Comparison of ENCODE assay signal across 9 cellular contexts in the genomic region with DNA sequence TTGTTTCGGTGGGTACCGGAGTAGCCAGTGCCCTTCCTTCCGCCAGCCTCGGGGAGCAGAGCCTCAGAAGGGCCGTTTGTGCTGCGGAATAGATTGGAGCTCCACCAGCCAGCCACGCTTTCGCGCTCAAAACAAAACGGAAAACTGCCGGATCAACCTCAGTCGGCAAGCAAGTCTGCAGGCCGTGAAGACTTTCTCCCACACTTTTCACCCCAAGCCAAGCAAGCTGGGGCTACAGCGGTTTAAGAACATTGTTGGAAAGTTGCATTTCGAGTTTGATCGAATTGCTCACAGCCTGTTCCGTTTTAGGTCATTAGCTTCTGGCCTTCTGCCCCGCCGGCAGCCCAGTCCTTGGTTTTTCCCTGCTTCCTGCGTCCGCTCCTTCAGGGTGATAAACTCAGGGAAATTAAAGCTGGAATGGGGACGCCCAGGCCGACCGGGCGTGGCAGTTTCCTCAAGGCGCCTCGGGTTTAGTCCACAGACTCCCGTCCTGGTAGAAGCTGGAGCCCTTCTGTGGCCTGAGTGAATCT. TPM values are rescaled to one million over a fixed set of nuclear protein-coding genes. Genes with fewer than 3 reads are reported as not detected.
DNase-seq lines count a peak whose midpoint lies in the region; ATAC-seq, FAIRE-seq and TF ChIP-seq lines count a peak whose summit lies in the region.
"Had no signal": no experiment of that assay in that cellular context is flagged by ENCODE, and none has a peak within 500 bp of the region (broad histone marks: within the 10 kb centered on the region; RNA-seq: fewer than 3 reads in every experiment).

No MANE protein-coding gene starts in this region.

- H2AFZ ChIP-seq in endothelial cell of umbilical vein (ENCODE audit: low read depth, low read length) = peak overlapping the region; percentile 45

- DNase-seq in A172 (ENCODE audit: low spot score) (peak; percentile 53), GM12865 (ENCODE audit: low read depth) (no peak), RKO (ENCODE audit: low spot score) (peak; percentile 68), endothelial cell of umbilical vein (ENCODE audit: low read depth, low spot score) (peak; percentile 35), 8988T (no peak), T1000 (lab: John Stamatoyannopoulos, UW) (no peak)

- TF ChIP-seq POLR2A in endothelial cell of umbilical vein (IDR thresholded peaks at IDR 0.05; ENCODE audit: low read depth, low read length) = no peak

- no peak for TF ChIP-seq CTCF in GM12865 (IDR thresholded peaks at IDR 0.05; ENCODE audit: insufficient read depth, low read depth, low read length, missing control alignments)
- no peak for TF ChIP-seq CTCF in endothelial cell of umbilical vein (IDR thresholded peaks at IDR 0.05; ENCODE audit: extremely low read depth in 1 of 2, insufficient read depth in 1 of 2, low read depth in 1 of 2, low read length in 2 of 2)

- no peaks in the 10 kb centered on the region for H3K9me3 ChIP-seq in endothelial cell of umbilical vein (replicated peaks; ENCODE audit: control insufficient read depth, insufficient read depth, low read length)
- no peaks in the 10 kb centered on the region for H3K9me3 ChIP-seq in muscle layer of duodenum (ENCODE audit: control insufficient read depth in 1 of 2, low read length in 2 of 2)
- H3K9me3 ChIP-seq: neutrophil had no signal

- no peaks in the 10 kb centered on the region for H3K36me3 ChIP-seq in endothelial cell of umbilical vein (ENCODE audit: control insufficient read depth in 2 of 2, extremely low read depth in 1 of 2, insufficient read depth in 2 of 2, low read length in 2 of 2)
- H3K36me3 ChIP-seq in muscle layer of duodenum (ENCODE audit: control insufficient read depth in 1 of 2, insufficient read depth in 2 of 2, low read length in 2 of 2) = no peaks in the 10 kb centered on the region
- H3K36me3 ChIP-seq: neutrophil had no signal

- CTCF ChIA-PET in endothelial cell of umbilical vein (lab: Charles Lee) = interaction anchor here (0.9 to 1.7 kb wide), 9 partner anchors 9 to 458 kb away, joined by 3 to 6 read pairs (median 3); partner anchors contain the start of gene MTREX

- no peaks in the 10 kb centered on the region for H3K9me1 ChIP-seq in endothelial cell of umbilical vein (replicated peaks; ENCODE audit: control insufficient read depth, extremely low read depth, insufficient read depth, low read length)

- no peaks in the 10 kb centered on the region for H4K20me1 ChIP-seq in endothelial cell of umbilical vein (replicated peaks; ENCODE audit: control insufficient read depth, extremely low read depth, insufficient read depth, low read length)

- FAIRE-seq in endothelial cell of umbilical vein (lab: Jason Lieb, UNC) = peak; percentile 73

- BruUV-seq in endothelial cell of umbilical vein (replicated peaks; lab: Mats Ljungman, UMichigan) = no TSS peak

- no peak for ATAC-seq in GM18517 (IDR thresholded peaks at IDR 0.05; ENCODE audit: unreplicated experiment)

- H3K27me3 ChIP-seq in endothelial cell of umbilical vein (ENCODE audit: control insufficient read depth in 2 of 2, insufficient read depth in 2 of 2, low read length in 2 of 2) (peaks cover 35 to 36% of the 10 kb centered on the region in 2 experiments), muscle layer of duodenum (ENCODE audit: low read depth, low read length) (peaks cover 59% of the 10 kb centered on the region)

- no peak overlapping the region for H3K27ac ChIP-seq in endothelial cell of umbilical vein (ENCODE audit: insufficient read depth, low read depth, low read length)
- H3K27ac ChIP-seq in muscle layer of duodenum (ENCODE audit: low read length) = no peak overlapping the region
- H3K27ac ChIP-seq: neutrophil had no signal

- H3K4me3 ChIP-seq in GM12865 (ENCODE audit: low read depth, low read length) = peak overlapping the region; percentile 57
- H3K4me3 ChIP-seq in endothelial cell of umbilical vein (replicated peaks in 1 of 3; ENCODE audit: insufficient read depth in 1 of 3, low read depth in 1 of 3, low read length in 3 of 3) = peak overlapping the region; percentile 44 to 70 (median 53)
- peak overlapping the region; percentile 76 to 77 for H3K4me3 ChIP-seq in muscle layer of duodenum (ENCODE audit: low read depth in 1 of 2, low read length in 2 of 2)

- peaks cover 26% of the 10 kb centered on the region for H3K4me1 ChIP-seq in endothelial cell of umbilical vein (ENCODE audit: control insufficient read depth, extremely low read depth, insufficient read depth, low read length)
- peaks cover 6 to 38% of the 10 kb centered on the region in 2 donors for H3K4me1 ChIP-seq in muscle layer of duodenum (ENCODE audit: control insufficient read depth in 1 of 2, insufficient read depth in 2 of 2, low read length in 2 of 2)

- no peaks in the 10 kb centered on the region for H3K79me2 ChIP-seq in endothelial cell of umbilical vein (ENCODE audit: control insufficient read depth, insufficient read depth, low read length)

- POLR2A ChIA-PET in endothelial cell of umbilical vein (lab: Charles Lee) = interaction anchor here (0.9 kb wide), 1 partner anchor 73 kb away, joined by 3 read pairs; the partner anchor contains the start of genes DHX29 and MTREX

- intact Hi-C loops in endothelial cell of umbilical vein (cut with micrococcal nuclease) = loop anchor here (5.0 kb wide), 2 partner anchors 73 to 298 kb away; partner anchors contain the start of genes DHX29, MTREX and PLPP1

- dilution Hi-C loops in endothelial cell of umbilical vein (cut with MboI; ENCODE audit: extremely low pct_ligation_motif_present, low sequenced_read_pairs) = loop anchor here (10.0 kb wide), 1 partner anchor 69 kb away; the partner anchor contains the start of gene GPX8

- no peak overlapping the region for H3K9ac ChIP-seq in endothelial cell of umbilical vein (replicated peaks; ENCODE audit: extremely low read depth, insufficient read depth, low read length)

- H3K4me2 ChIP-seq in endothelial cell of umbilical vein (ENCODE audit: insufficient read depth, low read length) = peak overlapping the region; percentile 93

TF ChIP-seq in endothelial cell of umbilical vein, 7 proteins besides CTCF, POLR2A, EP300 and RAD21:
- TF ChIP-seq POLR2AphosphoS5 (IDR thresholded peaks at IDR 0.05; ENCODE audit: insufficient read depth, low read depth, low read length) = no peak
- no peak for TF ChIP-seq FOS (IDR thresholded peaks at IDR 0.05; ENCODE audit: borderline replicate concordance, insufficient read depth, low read length)
- no peak for TF ChIP-seq MYC (IDR thresholded peaks at IDR 0.05; ENCODE audit: low read depth, low read length)
- no peak for TF ChIP-seq JUN (IDR thresholded peaks at IDR 0.05; ENCODE audit: borderline replicate concordance, insufficient read depth, insufficient read length, low read depth)
- TF ChIP-seq EZH2 (IDR thresholded peaks at IDR 0.05; ENCODE audit: borderline replicate concordance, low read depth, low read length, severe bottlenecking) = no peak
- TF ChIP-seq GATA2 (IDR thresholded peaks at IDR 0.05; ENCODE audit: insufficient read depth, insufficient read length, low read depth, low read length) = no peak
- TF ChIP-seq MAX (IDR thresholded peaks at IDR 0.05; ENCODE audit: insufficient read depth, insufficient read length) = no peak

RNA-seq across cellular contexts. Expression of gene CCNO, which starts 0.8 kb away (rescaled TPM):
- 4.1 and 4.9 TPM in 2 replicates for total RNA-seq in A172 (2014; rRNA removed; shearing (Covaris generic))
- total RNA-seq in endothelial cell of umbilical vein = 0.58 and 0.88 TPM in 2 replicates
- polyA plus RNA-seq in endothelial cell of umbilical vein = 0.37 and 0.60 TPM in 2 replicates
- 0.39 and 0.61 TPM in 2 replicates for polyA plus RNA-seq in endothelial cell of umbilical vein (2011; cell fraction: cytosol; rRNA removed)
- polyA plus RNA-seq in endothelial cell of umbilical vein (2011; cell fraction: nucleus; rRNA removed) = 0.53 and 0.54 TPM in 2 replicates
- 0.60 and 0.80 TPM in 2 replicates for polyA plus RNA-seq in endothelial cell of umbilical vein (2012)
- polyA minus RNA-seq in endothelial cell of umbilical vein = 0.34 TPM in 1 of 2 replicates, not detected in the other
- polyA minus RNA-seq in endothelial cell of umbilical vein (2011; cell fraction: cytosol; rRNA and poly(A)+ RNA removed) = 6.6 TPM
- polyA minus RNA-seq in endothelial cell of umbilical vein (2011; cell fraction: nucleus; rRNA and poly(A)+ RNA removed) = not detected in 2 replicates

RNA-seq across cellular contexts. Expression of gene MCIDAS, which starts 7.1 kb away (rescaled TPM):
- 0.48 and 1.3 TPM in 2 replicates for total RNA-seq in A172 (2014; rRNA removed; shearing (Covaris generic))
- not detected in 2 replicates for total RNA-seq in endothelial cell of umbilical vein
- not detected in 2 replicates for polyA plus RNA-seq in endothelial cell of umbilical vein
- polyA plus RNA-seq in endothelial cell of umbilical vein (2011; cell fraction: cytosol; rRNA removed) = 0.04 TPM in 1 of 2 replicates, not detected in the other
- polyA plus RNA-seq in endothelial cell of umbilical vein (2011; cell fraction: nucleus; rRNA removed) = not detected in 2 replicates
- polyA plus RNA-seq in endothelial cell of umbilical vein (2012) = not detected in 2 replicates
- not detected in 2 replicates for polyA minus RNA-seq in endothelial cell of umbilical vein
- polyA minus RNA-seq in endothelial cell of umbilical vein (2011; cell fraction: cytosol; rRNA and poly(A)+ RNA removed) = 6.0 TPM
- polyA minus RNA-seq in endothelial cell of umbilical vein (2011; cell fraction: nucleus; rRNA and poly(A)+ RNA removed) = not detected in 2 replicates

Comparison
In these comparisons a context has a peak if more than half of its experiments do, and no peak if none do; other contexts are left out.
1. DNase-seq: peak in A172 (single experiment), RKO (single experiment) and endothelial cell of umbilical vein (single experiment); none in GM12865 (single experiment), 8988T (single experiment) and T1000 (single experiment).
2. Peak in every context shown above with its lines, with median percentiles within 50 percentile points of each other: H3K4me3 ChIP-seq.